ENCODE assay signal across 24 cellular contexts in genomic region chr11:128862421-128862820, GRCh38. TPM values are rescaled to one million over a fixed set of nuclear protein-coding genes. Genes with fewer than 3 reads are reported as not detected.
"Had no signal": no experiment of that assay in that cellular context is flagged by ENCODE, and none has a peak within 500 bp of the region (broad histone marks: within the 10 kb centered on the region; RNA-seq: fewer than 3 reads in every experiment).

No MANE protein-coding gene starts in this region.

- H3K27ac ChIP-seq: epithelial cell of prostate, left ventricle myocardium inferior, psoas muscle, upper lobe of right lung had no signal

- FAIRE-seq: bronchial epithelial cell had no signal

- H3K4me3 ChIP-seq: left ventricle myocardium inferior, psoas muscle, upper lobe of right lung had no signal

- ATAC-seq: activated CD4-positive, alpha-beta T cell treated with anti-CD3 and anti-CD28 coated beads for 36 hours; activated T-cell treated with anti-CD3 and anti-CD28 coated beads, Interleukin-2, amount 50 U/mL, for 72 hours; naive thymus-derived CD8-positive, alpha-beta T cell; psoas muscle; stimulated activated naive CD8-positive, alpha-beta T cell treated with anti-CD3 and anti-CD28 coated beads, Interleukin-15, Interleukin-2, amounts not matched to agents 100 U/mL and 50 U/mL, for 24 hours; upper lobe of right lung had no signal

- DNase-seq: activated B cell treated with CpG ODN at 0.5 μM for 24 hours; activated CD4-positive, alpha-beta T cell treated with anti-CD3 and anti-CD28 coated beads for 36 hours; activated CD4-positive, alpha-beta T cell treated with anti-CD3 and anti-CD28 coated beads, Interleukin-2, amount 50 U/mL, for 4 hours; activated effector memory CD4-positive, alpha-beta T cell treated with anti-CD3 and anti-CD28 coated beads, Interleukin-2, amount 50 U/mL, for 16 hours; activated naive CD4-positive, alpha-beta T cell treated with anti-CD3 and anti-CD28 coated beads, Interleukin-2, amount 10 ng/mL, durations not matched to agents 7 days and 5 days; activated T-cell treated with anti-CD3 and anti-CD28 coated beads, Interleukin-2, amount 50 U/mL, for 72 hours; amygdala; left ventricle myocardium inferior; naive thymus-derived CD8-positive, alpha-beta T cell; psoas muscle; right cardiac atrium; stimulated activated CD4-positive, alpha-beta T cell treated with anti-CD3 and anti-CD28 coated beads, Interleukin-12 subunit alpha, Interleukin-12 subunit beta, amount 100 ng/mL, for 4 hours; stimulated activated CD4-positive, alpha-beta T cell treated with anti-CD3 and anti-CD28 coated beads, Interleukin-4, amount 100 ng/mL, for 4 hours; stimulated activated naive CD8-positive, alpha-beta T cell treated with anti-CD3 and anti-CD28 coated beads, Interleukin-15, Interleukin-2, amounts not matched to agents 100 U/mL and 50 U/mL, for 24 hours; upper lobe of right lung had no signal

- H3K36me3 ChIP-seq: left ventricle myocardium inferior, upper lobe of right lung had no signal

- H3K9me3 ChIP-seq: left ventricle myocardium inferior, psoas muscle, upper lobe of right lung had no signal

- H3K4me1 ChIP-seq: psoas muscle, upper lobe of right lung had no signal

- H3K27me3 ChIP-seq: upper lobe of right lung had no signal

RNA-seq across cellular contexts. Expression of gene KCNJ1, which starts 4.7 kb away (rescaled TPM):
- total RNA-seq: activated B cell treated with CpG ODN at 0.5 μM for 24 hours; activated CD4-positive, alpha-beta T cell treated with anti-CD3 and anti-CD28 coated beads for 36 hours; activated CD8-positive, alpha-beta memory T cell treated with anti-CD3 and anti-CD28 coated beads for 36 hours; activated T-cell treated with anti-CD3 and anti-CD28 coated beads, Interleukin-2, amount 50 U/mL, for 72 hours; chondrocyte; fibroblast of lung; kidney epithelial cell; left ventricle myocardium inferior; mesothelial cell of epicardium; naive thymus-derived CD8-positive, alpha-beta T cell; osteocyte; psoas muscle had no signal
- polyA plus RNA-seq: fibroblast of lung; naive thymus-derived CD8-positive, alpha-beta T cell; psoas muscle had no signal

RNA-seq across cellular contexts. Expression of gene KCNJ5, which starts 28.7 kb away (rescaled TPM):
- total RNA-seq: activated B cell treated with CpG ODN at 0.5 μM for 24 hours; activated CD4-positive, alpha-beta T cell treated with anti-CD3 and anti-CD28 coated beads for 36 hours; activated CD8-positive, alpha-beta memory T cell treated with anti-CD3 and anti-CD28 coated beads for 36 hours; lung microvascular endothelial cell; naive thymus-derived CD8-positive, alpha-beta T cell; osteocyte had no signal
- polyA plus RNA-seq: naive thymus-derived CD8-positive, alpha-beta T cell had no signal
